20 cellular contexts compared by ENCODE assay signal in the genomic region with DNA sequence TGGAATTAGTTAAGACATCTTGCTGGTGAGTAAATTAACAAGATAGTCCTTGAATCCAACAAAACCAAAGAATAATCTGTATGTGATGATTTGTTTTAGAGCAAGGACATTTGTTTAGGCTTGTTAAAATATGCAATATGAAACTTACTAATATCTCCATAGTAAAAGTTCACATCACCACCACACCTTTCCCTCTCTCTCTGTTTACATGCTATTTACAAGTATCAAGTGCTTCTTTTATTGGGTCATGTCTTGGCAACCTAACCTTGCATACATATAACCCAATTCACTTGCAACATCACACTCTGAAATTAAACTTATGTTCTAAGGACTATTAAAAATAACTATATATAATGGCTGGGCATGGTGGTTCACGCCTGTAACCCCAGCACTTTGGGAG.
"Had no signal": no experiment of that assay in that cellular context is flagged by ENCODE, and none has a peak within 500 bp of the region (broad histone marks: within the 10 kb centered on the region; RNA-seq: fewer than 3 reads in every experiment).

No MANE protein-coding gene starts in this region.

- H3K4me1 ChIP-seq: spleen had no signal

- H3K36me3 ChIP-seq: heart right ventricle, spleen, thoracic aorta, transverse colon had no signal

- H3K9me3 ChIP-seq: heart right ventricle, spleen, thoracic aorta, transverse colon had no signal

- H3K36me3 Mint-ChIP-seq: natural killer cell; stimulated activated memory B cell treated with anti-CD40 and anti-IgM and Interleukin-4, amounts not matched to agents 10 μg/mL and 1 μg/mL and 100 μg/mL, for 72 hours had no signal

- DNase-seq: effector memory CD8-positive, alpha-beta T cell; heart right ventricle; hypothalamus; kidney glomerular epithelial cell; natural killer cell; posterior cingulate gyrus; spleen; stimulated activated CD4-positive, alpha-beta T cell treated with anti-CD3 and anti-CD28 coated beads, Interleukin-15, amount 100 ng/mL, for 24 hours; stimulated activated CD4-positive, alpha-beta T cell treated with anti-CD3 and anti-CD28 coated beads, Interleukin-1b, Interleukin-23, amount 100 ng/mL, for 48 hours; stimulated activated CD4-positive, alpha-beta T cell treated with anti-CD3 and anti-CD28 coated beads, Interleukin-4, amount 100 ng/mL, for 24 hours; stimulated activated naive CD8-positive, alpha-beta T cell treated with anti-CD3 and anti-CD28 coated beads, Interleukin-15, amount 100 ng/mL, for 72 hours; transverse colon had no signal

- FAIRE-seq: colon, frontal cortex, islet of Langerhans had no signal

- H3K27ac ChIP-seq: heart right ventricle, thoracic aorta had no signal

- H3K4me3 ChIP-seq: heart right ventricle, spleen, thoracic aorta, transverse colon had no signal

- H3K27me3 ChIP-seq: heart right ventricle, spleen, transverse colon had no signal

- H3K27ac Mint-ChIP-seq: dendritic cell treated with granulocyte-macrophage colony-stimulating factor and Interleukin-4, amounts not matched to agents 40 ng/mL and 50 ng/mL, for 4 days; effector memory CD8-positive, alpha-beta T cell; natural killer cell; stimulated activated memory B cell treated with anti-CD40 and anti-IgM and Interleukin-4, amounts not matched to agents 10 μg/mL and 1 μg/mL and 100 μg/mL, for 72 hours; stimulated activated naive CD8-positive, alpha-beta T cell treated with anti-CD3 and anti-CD28 coated beads, Interleukin-15, amount 100 ng/mL, for 72 hours had no signal

- H3K27me3 Mint-ChIP-seq: dendritic cell treated with granulocyte-macrophage colony-stimulating factor and Interleukin-4, amounts not matched to agents 40 ng/mL and 50 ng/mL, for 4 days; stimulated activated naive CD8-positive, alpha-beta T cell treated with anti-CD3 and anti-CD28 coated beads, Interleukin-15, amount 100 ng/mL, for 72 hours had no signal

- ATAC-seq: effector memory CD8-positive, alpha-beta T cell; heart right ventricle; natural killer cell; sciatic nerve; stimulated activated memory B cell treated with anti-CD40 and anti-IgM and Interleukin-4, amounts not matched to agents 10 μg/mL and 1 μg/mL and 100 μg/mL, for 72 hours; stimulated activated naive CD8-positive, alpha-beta T cell treated with anti-CD3 and anti-CD28 coated beads, Interleukin-15, amount 100 ng/mL, for 72 hours had no signal

- H3K4me1 Mint-ChIP-seq: natural killer cell; neural crest cell; stimulated activated memory B cell treated with anti-CD40 and anti-IgM and Interleukin-4, amounts not matched to agents 10 μg/mL and 1 μg/mL and 100 μg/mL, for 72 hours; stimulated activated naive CD8-positive, alpha-beta T cell treated with anti-CD3 and anti-CD28 coated beads, Interleukin-15, amount 100 ng/mL, for 72 hours had no signal

- H3K9me3 Mint-ChIP-seq: dendritic cell treated with granulocyte-macrophage colony-stimulating factor and Interleukin-4, amounts not matched to agents 40 ng/mL and 50 ng/mL, for 4 days; effector memory CD8-positive, alpha-beta T cell; natural killer cell; stimulated activated naive CD8-positive, alpha-beta T cell treated with anti-CD3 and anti-CD28 coated beads, Interleukin-15, amount 100 ng/mL, for 72 hours had no signal

- H3K4me3 Mint-ChIP-seq: dendritic cell treated with granulocyte-macrophage colony-stimulating factor and Interleukin-4, amounts not matched to agents 40 ng/mL and 50 ng/mL, for 4 days; effector memory CD8-positive, alpha-beta T cell; natural killer cell; neural crest cell; stimulated activated memory B cell treated with anti-CD40 and anti-IgM and Interleukin-4, amounts not matched to agents 10 μg/mL and 1 μg/mL and 100 μg/mL, for 72 hours; stimulated activated naive CD8-positive, alpha-beta T cell treated with anti-CD3 and anti-CD28 coated beads, Interleukin-15, amount 100 ng/mL, for 72 hours had no signal
